1 cellular context compared by ENCODE assay signal in genomic region chr1:203777596-203777995, GRCh38.
A peak's percentile ranks its signal among the peaks of the same experiment; 100 is the strongest.
TF ChIP-seq lines count a peak whose summit lies in the region.

No MANE protein-coding gene starts in this region.

TF ChIP-seq in endothelial cell of umbilical vein, 7 proteins besides CTCF, POLR2A, EP300 and RAD21:
- TF ChIP-seq FOS (IDR thresholded peaks at IDR 0.05; ENCODE audit: borderline replicate concordance, insufficient read depth, low read length) (peak; percentile 30), POLR2AphosphoS5 (IDR thresholded peaks at IDR 0.05; ENCODE audit: insufficient read depth, low read depth, low read length) (no peak), MAX (IDR thresholded peaks at IDR 0.05; ENCODE audit: insufficient read depth, insufficient read length) (no peak), EZH2 (IDR thresholded peaks at IDR 0.05; ENCODE audit: borderline replicate concordance, low read depth, low read length, severe bottlenecking) (no peak), JUN (IDR thresholded peaks at IDR 0.05; ENCODE audit: borderline replicate concordance, insufficient read depth, insufficient read length, low read depth) (no peak), GATA2 (IDR thresholded peaks at IDR 0.05; ENCODE audit: insufficient read depth, insufficient read length, low read depth, low read length) (peak; percentile 85), MYC (IDR thresholded peaks at IDR 0.05; ENCODE audit: low read depth, low read length) (no peak)
